Comparison of ENCODE assay signal across 1 cellular context in the genomic region with DNA sequence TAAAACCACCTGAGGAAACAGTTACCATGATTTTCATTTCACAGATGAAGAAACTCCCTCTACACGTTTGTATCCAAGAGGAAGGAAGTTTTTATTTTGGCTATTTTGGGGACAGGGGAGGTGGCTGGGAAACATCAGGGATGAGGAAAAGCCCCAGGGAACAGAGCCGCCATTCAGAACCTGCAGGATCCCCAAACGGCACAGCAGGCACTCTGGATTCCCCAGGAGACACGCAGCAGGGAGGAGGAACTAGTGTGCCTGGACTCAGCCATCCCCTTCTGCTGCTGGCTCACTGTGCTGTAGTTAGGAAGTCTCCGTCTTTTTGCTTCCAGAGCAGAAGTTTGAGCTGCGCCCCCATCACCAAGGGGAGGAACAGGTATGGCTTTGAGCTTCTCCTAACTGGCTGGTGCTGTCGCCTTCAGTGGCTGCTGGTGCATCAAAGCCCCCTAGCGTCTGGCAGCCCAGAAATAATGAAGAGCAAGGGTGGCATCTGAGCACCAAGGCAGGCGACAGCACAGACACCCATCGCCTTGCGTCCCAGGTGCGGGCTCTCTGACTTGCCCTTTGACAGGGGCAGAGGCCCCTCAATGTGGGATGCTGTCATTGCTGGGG.
TF ChIP-seq lines count a peak whose summit lies in the region.

No MANE protein-coding gene starts in this region.

TF ChIP-seq in WTC11, 78 proteins besides CTCF, POLR2A, EP300 and RAD21 (continued from another document):
- TF ChIP-seq, protein P1, sequence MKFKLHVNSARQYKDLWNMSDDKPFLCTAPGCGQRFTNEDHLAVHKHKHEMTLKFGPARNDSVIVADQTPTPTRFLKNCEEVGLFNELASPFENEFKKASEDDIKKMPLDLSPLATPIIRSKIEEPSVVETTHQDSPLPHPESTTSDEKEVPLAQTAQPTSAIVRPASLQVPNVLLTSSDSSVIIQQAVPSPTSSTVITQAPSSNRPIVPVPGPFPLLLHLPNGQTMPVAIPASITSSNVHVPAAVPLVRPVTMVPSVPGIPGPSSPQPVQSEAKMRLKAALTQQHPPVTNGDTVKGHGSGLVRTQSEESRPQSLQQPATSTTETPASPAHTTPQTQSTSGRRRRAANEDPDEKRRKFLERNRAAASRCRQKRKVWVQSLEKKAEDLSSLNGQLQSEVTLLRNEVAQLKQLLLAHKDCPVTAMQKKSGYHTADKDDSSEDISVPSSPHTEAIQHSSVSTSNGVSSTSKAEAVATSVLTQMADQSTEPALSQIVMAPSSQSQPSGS (CRISPR knock-in tag; IDR thresholded peaks at IDR 0.05; ENCODE audit: borderline replicate concordance, low read depth): no peak
- TF ChIP-seq, protein P2, sequence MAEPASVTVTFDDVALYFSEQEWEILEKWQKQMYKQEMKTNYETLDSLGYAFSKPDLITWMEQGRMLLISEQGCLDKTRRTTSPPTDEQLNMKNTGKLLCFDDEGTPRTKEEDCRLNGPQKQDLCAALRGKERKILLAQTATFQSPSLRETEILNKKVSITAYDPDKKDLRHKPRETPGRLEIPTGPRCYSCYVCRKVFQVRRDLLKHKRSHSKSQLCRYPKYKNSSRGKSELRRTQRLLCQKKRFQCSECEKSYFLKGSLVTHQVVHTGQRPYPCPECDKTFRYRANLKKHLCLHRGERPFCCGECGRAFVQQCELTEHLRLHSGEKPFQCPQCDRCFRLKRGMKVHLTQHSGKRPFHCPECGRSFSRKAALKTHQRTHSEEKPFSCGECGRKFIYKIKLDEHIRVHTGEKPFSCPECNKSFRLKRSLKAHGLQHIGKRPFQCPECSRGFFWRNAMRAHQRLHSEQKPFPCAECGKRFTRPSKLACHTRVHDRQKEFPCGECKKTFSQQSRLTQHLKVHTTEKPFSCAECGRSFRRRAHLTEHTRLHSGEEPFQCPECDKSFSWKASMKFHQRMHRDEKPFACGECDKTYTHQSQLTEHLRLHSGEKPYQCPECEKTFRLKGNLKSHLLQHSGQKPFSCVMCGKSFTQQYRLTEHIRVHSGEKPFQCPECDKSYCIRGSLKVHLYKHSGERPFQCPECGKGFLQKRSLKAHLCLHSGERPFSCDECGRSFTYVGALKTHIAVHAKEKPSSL (CRISPR knock-in tag; conservative IDR thresholded peaks at IDR 0.05): no peak
- TF ChIP-seq TEAD4 (CRISPR knock-in tag; IDR thresholded peaks at IDR 0.05) (no peak), FOXP1 (CRISPR knock-in tag; IDR thresholded peaks at IDR 0.05; ENCODE audit: borderline replicate concordance) (no peak), SMAD3 (CRISPR knock-in tag; IDR thresholded peaks at IDR 0.05; ENCODE audit: borderline replicate concordance) (no peak), TCF7 (CRISPR knock-in tag; IDR thresholded peaks at IDR 0.05; ENCODE audit: low read depth) (no peak)
